In genomic region chr16:27293343-27293742, GRCh38 we compare ENCODE assay signal across 15 cellular contexts. TPM values are rescaled to one million over a fixed set of nuclear protein-coding genes. Genes with fewer than 3 reads are reported as not detected.
DNase-seq lines count a peak whose midpoint lies in the region; ATAC-seq and TF ChIP-seq lines count a peak whose summit lies in the region.
"Had no signal": no experiment of that assay in that cellular context is flagged by ENCODE, and none has a peak within 500 bp of the region (broad histone marks: within the 10 kb centered on the region; RNA-seq: fewer than 3 reads in every experiment).

No MANE protein-coding gene starts in this region.

- H2BK20ac ChIP-seq in IMR-90 (ENCODE audit: low read depth, low read length): no peak overlapping the region

- H3K4me1 ChIP-seq in IMR-90 (ENCODE audit: control insufficient read depth, insufficient read depth, low read length): no peaks in the 10 kb centered on the region; the same call in 1 of the 2 replicates
- H3K4me1 ChIP-seq: BE2C had no signal

- no peak overlapping the region for H2BK15ac ChIP-seq in IMR-90 (ENCODE audit: low read depth, low read length)

- H3K9me3 ChIP-seq in IMR-90 (ENCODE audit: control insufficient read depth, insufficient read depth, low read length) (no peaks in the 10 kb centered on the region), SU-DHL-6 (ENCODE audit: insufficient read depth, low read length) (no peaks in the 10 kb centered on the region)
- H3K9me3 ChIP-seq: BE2C had no signal

- no peak overlapping the region for H3K4me3 ChIP-seq in IMR-90 (ENCODE audit: insufficient read depth, low read depth, low read length)
- H3K4me3 ChIP-seq in SU-DHL-6 (ENCODE audit: insufficient read depth, low read length, poor library complexity, severe bottlenecking): no peak overlapping the region
- H3K4me3 ChIP-seq: GM23338 had no signal

- POLR2A ChIA-PET in activated CD4-positive, alpha-beta memory T cell treated with anti-CD3 and anti-CD28 coated beads for 36 hours (lab: Charles Lee): no interaction called here
- POLR2A ChIA-PET in activated CD4-positive, alpha-beta memory T cell treated with anti-CD3 and anti-CD28 coated beads, Interleukin-2, amount 10 ng/mL, durations not matched to agents 7 days and 5 days (lab: Charles Lee): interaction anchor here (0.9 to 1.8 kb wide), 4 partner anchors 17 to 59 kb away, joined by 3 to 5 read pairs (median 4); no protein-coding TSS in a partner anchor
- POLR2A ChIA-PET in IMR-90 (lab: Charles Lee; ENCODE audit: unreplicated experiment): no interaction called here

- peaks cover 33% of the 10 kb centered on the region for H3F3A ChIP-seq in SU-DHL-6 (ENCODE audit: insufficient read depth)

- no peak overlapping the region for H2AK9ac ChIP-seq in IMR-90 (replicated peaks; ENCODE audit: low read depth, low read length, poor library complexity)

- CTCF ChIA-PET in activated CD4-positive, alpha-beta memory T cell treated with anti-CD3 and anti-CD28 coated beads for 36 hours (lab: Charles Lee): interaction anchor here (1.0 to 1.3 kb wide), 2 partner anchors 63 to 114 kb away, joined by 3 read pairs; no protein-coding TSS in a partner anchor
- CTCF ChIA-PET in activated CD4-positive, alpha-beta memory T cell treated with anti-CD3 and anti-CD28 coated beads, Interleukin-2, amount 10 ng/mL, durations not matched to agents 7 days and 5 days (lab: Charles Lee): no interaction called here
- CTCF ChIA-PET in IMR-90 (lab: Yijun Ruan, JAX): no interaction called here

- no peak overlapping the region for H3K27ac Mint-ChIP-seq in activated CD4-positive, alpha-beta memory T cell treated with anti-CD3 and anti-CD28 coated beads for 36 hours
- H3K27ac Mint-ChIP-seq in activated CD4-positive, alpha-beta memory T cell treated with anti-CD3 and anti-CD28 coated beads, Interleukin-2, amount 10 ng/mL, durations not matched to agents 7 days and 5 days: no peak overlapping the region
- H3K27ac Mint-ChIP-seq: CD4-positive, CD25-positive, alpha-beta regulatory T cell; CD8-positive, alpha-beta memory T cell; GM23338 had no signal

- H3K27ac ChIP-seq in IMR-90 (ENCODE audit: insufficient read depth, low read length) (no peak overlapping the region), SU-DHL-6 (ENCODE audit: low read depth, low read length) (peak overlapping the region; percentile 2; the same call in 1 of the 2 replicates)

- TF ChIP-seq POLR2A in IMR-90 (IDR thresholded peaks at IDR 0.05; ENCODE audit: low read depth, low read length): no peak

- TF ChIP-seq CTCF in IMR-90 (conservative IDR thresholded peaks at IDR 0.05; ENCODE audit: low read depth, low read length): no peak
- no peak for TF ChIP-seq CTCF in SU-DHL-6 (IDR thresholded peaks at IDR 0.05; ENCODE audit: insufficient read depth, low read length, poor library complexity, severe bottlenecking)

- H3K18ac ChIP-seq in IMR-90 (ENCODE audit: low read depth, low read length): no peak overlapping the region

- H3K4me3 Mint-ChIP-seq in activated CD4-positive, alpha-beta memory T cell treated with anti-CD3 and anti-CD28 coated beads for 36 hours: no peak overlapping the region
- H3K4me3 Mint-ChIP-seq in activated CD4-positive, alpha-beta memory T cell treated with anti-CD3 and anti-CD28 coated beads, Interleukin-2, amount 10 ng/mL, durations not matched to agents 7 days and 5 days: no peak overlapping the region
- H3K4me3 Mint-ChIP-seq: CD4-positive, CD25-positive, alpha-beta regulatory T cell; CD8-positive, alpha-beta memory T cell; GM23338 had no signal

- peak; percentile 4 for DNase-seq in activated CD4-positive, alpha-beta memory T cell treated with anti-CD3 and anti-CD28 coated beads for 36 hours
- no peak for DNase-seq in activated CD4-positive, alpha-beta memory T cell treated with anti-CD3 and anti-CD28 coated beads, Interleukin-2, amount 10 ng/mL, durations not matched to agents 7 days and 5 days
- DNase-seq in IMR-90: no peak
- DNase-seq in mesenteric fat pad (ENCODE audit: low spot score): peak; percentile 53
- no peak for DNase-seq in DMS153 treated with DMSO at 0.1 percent for 48 hours (lab: John Stamatoyannopoulos, UW; ENCODE audit: unreplicated experiment)
- DNase-seq: BE2C; C1 segment of cervical spinal cord; CD4-positive, CD25-positive, alpha-beta regulatory T cell; CD8-positive, alpha-beta memory T cell; COR-L47; DMS 273 treated with DMSO at 0.1 percent for 48 hours; HCEC 1CT had no signal

- H3K9ac ChIP-seq in IMR-90 (ENCODE audit: low read depth, low read length) (no peak overlapping the region), SU-DHL-6 (ENCODE audit: low read length) (no peak overlapping the region)

- H3K14ac ChIP-seq in IMR-90 (replicated peaks; ENCODE audit: low read depth, low read length): no peak overlapping the region

- WGBS in IMR-90 (ENCODE audit: extremely low coverage in 2 of 2, insufficient read length in 1 of 2), 2 experiments: 50% methylated on average over 1 of the region's 5 CpGs; no CpG with 5 or more reads in 1 of the 2 experiments

- H4K8ac ChIP-seq in IMR-90 (ENCODE audit: low read depth in 2 of 2, low read length in 2 of 2): no peak overlapping the region

- H4K5ac ChIP-seq in IMR-90 (ENCODE audit: low read depth, low read length): no peak overlapping the region

- no peak overlapping the region for H3K4ac ChIP-seq in IMR-90 (ENCODE audit: low read depth, low read length)

- no peak overlapping the region for H4K91ac ChIP-seq in IMR-90 (ENCODE audit: insufficient read depth, low read depth, low read length)

- ATAC-seq in IMR-90 (ENCODE audit: low read depth) (no peak), GM18517 (IDR thresholded peaks at IDR 0.05; ENCODE audit: unreplicated experiment) (no peak)
- ATAC-seq: GM23338 had no signal

- no peak overlapping the region for H2BK5ac ChIP-seq in IMR-90 (ENCODE audit: low read depth, low read length, poor library complexity, severe bottlenecking)

- no peaks in the 10 kb centered on the region for H3K79me2 ChIP-seq in SU-DHL-6 (ENCODE audit: insufficient read depth, low read length)

- H4K20me1 ChIP-seq in IMR-90 (ENCODE audit: insufficient read depth, low read length): no peaks in the 10 kb centered on the region
- H4K20me1 ChIP-seq in SU-DHL-6 (ENCODE audit: low read depth, low read length): no peaks in the 10 kb centered on the region

- no peak overlapping the region for H3K56ac ChIP-seq in IMR-90 (ENCODE audit: extremely low read depth, insufficient read depth, low read length)

- in situ Hi-C loops in IMR-90 (cut with MboI; ENCODE audit: low sequenced_read_pairs): no loop called here

- BruUV-seq in IMR-90 (replicated peaks; lab: Mats Ljungman, UMichigan): no TSS peak

- 0 out of 2 replicates have a peak overlapping the region, but pooled peaks have one; percentile 3 for H2BK120ac ChIP-seq in IMR-90 (ENCODE audit: low read depth, low read length)

- 0 out of 2 replicates have a peak overlapping the region, but pooled peaks have one; percentile 9 for H2AK5ac ChIP-seq in IMR-90 (ENCODE audit: low read depth, low read length)

- H3K9me2 ChIP-seq in SU-DHL-6 (replicated peaks; ENCODE audit: insufficient read depth, low read length): no peaks in the 10 kb centered on the region

- H3K4me2 ChIP-seq in IMR-90 (ENCODE audit: low read depth, low read length) (no peak overlapping the region), SU-DHL-6 (ENCODE audit: low read depth, low read length, poor library complexity, severe bottlenecking) (no peak overlapping the region)
- H3K4me2 ChIP-seq: GM23338 had no signal

- H3K36me3 Mint-ChIP-seq in activated CD4-positive, alpha-beta memory T cell treated with anti-CD3 and anti-CD28 coated beads for 36 hours: no peaks in the 10 kb centered on the region
- peaks cover 4% of the 10 kb centered on the region for H3K36me3 Mint-ChIP-seq in activated CD4-positive, alpha-beta memory T cell treated with anti-CD3 and anti-CD28 coated beads, Interleukin-2, amount 10 ng/mL, durations not matched to agents 7 days and 5 days (ENCODE audit: low read depth)
- H3K36me3 Mint-ChIP-seq: CD8-positive, alpha-beta memory T cell had no signal

- no peak overlapping the region for H3K23ac ChIP-seq in IMR-90 (ENCODE audit: low read depth, low read length)

- H3K36me3 ChIP-seq in IMR-90 (ENCODE audit: control insufficient read depth, insufficient read depth, low read length) (no peaks in the 10 kb centered on the region), SU-DHL-6 (ENCODE audit: low read length) (no peaks in the 10 kb centered on the region)
- H3K36me3 ChIP-seq: BE2C had no signal

- TF ChIP-seq RAD21 in IMR-90 (IDR thresholded peaks at IDR 0.05; ENCODE audit: low read length): no peak

- H2AFZ ChIP-seq in IMR-90 (replicated peaks; ENCODE audit: low read length, poor library complexity) (no peak overlapping the region), SU-DHL-6 (ENCODE audit: low read depth, low read length, severe bottlenecking) (no peak overlapping the region)
- H2AFZ ChIP-seq: GM23338 had no signal

- H3K27me3 ChIP-seq in IMR-90 (ENCODE audit: control insufficient read depth, insufficient read depth, low read length): no peaks in the 10 kb centered on the region
- H3K27me3 ChIP-seq in SU-DHL-6 (ENCODE audit: low read length): no peaks in the 10 kb centered on the region
- H3K27me3 ChIP-seq: BE2C had no signal

- intact Hi-C loops in activated CD4-positive, alpha-beta memory T cell treated with anti-CD3 and anti-CD28 coated beads for 36 hours (cut with micrococcal nuclease): no loop called here
- intact Hi-C loops in IMR-90 (cut with micrococcal nuclease): no loop called here

- no peaks in the 10 kb centered on the region for H3K79me1 ChIP-seq in IMR-90 (ENCODE audit: low read depth in 1 of 2, low read length in 2 of 2)

- H3K4me1 Mint-ChIP-seq in activated CD4-positive, alpha-beta memory T cell treated with anti-CD3 and anti-CD28 coated beads for 36 hours (ENCODE audit: low read depth): peaks cover 34% of the 10 kb centered on the region
- H3K4me1 Mint-ChIP-seq in activated CD4-positive, alpha-beta memory T cell treated with anti-CD3 and anti-CD28 coated beads, Interleukin-2, amount 10 ng/mL, durations not matched to agents 7 days and 5 days: peaks cover 39% of the 10 kb centered on the region
- H3K4me1 Mint-ChIP-seq: GM23338 had no signal

- no peaks in the 10 kb centered on the region for H3K27me3 Mint-ChIP-seq in activated CD4-positive, alpha-beta memory T cell treated with anti-CD3 and anti-CD28 coated beads for 36 hours
- peaks cover 9% of the 10 kb centered on the region for H3K27me3 Mint-ChIP-seq in activated CD4-positive, alpha-beta memory T cell treated with anti-CD3 and anti-CD28 coated beads, Interleukin-2, amount 10 ng/mL, durations not matched to agents 7 days and 5 days
- H3K27me3 Mint-ChIP-seq: CD8-positive, alpha-beta memory T cell had no signal

- H3K9me1 ChIP-seq in IMR-90 (ENCODE audit: insufficient read depth, low read length): peaks cover 8% of the 10 kb centered on the region

- dilution Hi-C loops in IMR-90 (cut with HindIII; ENCODE audit: low sequenced_read_pairs, unreplicated experiment): no loop called here

- H3K9me3 Mint-ChIP-seq in activated CD4-positive, alpha-beta memory T cell treated with anti-CD3 and anti-CD28 coated beads for 36 hours: no peaks in the 10 kb centered on the region
- no peaks in the 10 kb centered on the region for H3K9me3 Mint-ChIP-seq in activated CD4-positive, alpha-beta memory T cell treated with anti-CD3 and anti-CD28 coated beads, Interleukin-2, amount 10 ng/mL, durations not matched to agents 7 days and 5 days
- H3K9me3 Mint-ChIP-seq: CD4-positive, CD25-positive, alpha-beta regulatory T cell; CD8-positive, alpha-beta memory T cell; GM23338 had no signal

RNA-seq across cellular contexts. Expression of gene IL4R, which starts 20.4 kb away (rescaled TPM):
- 100 to 1,000 TPM; 146 to 153 TPM for total RNA-seq in activated CD4-positive, alpha-beta memory T cell treated with anti-CD3 and anti-CD28 coated beads for 36 hours
- 100 to 1,000 TPM; 257 to 268 TPM for total RNA-seq in activated CD4-positive, alpha-beta memory T cell treated with anti-CD3 and anti-CD28 coated beads, Interleukin-2, amount 10 ng/mL, durations not matched to agents 7 days and 5 days
- total RNA-seq in IMR-90 (2012; rRNA removed): 6.3 and 8.3 TPM in 2 replicates
- 18.7 and 21.5 TPM in 2 replicates for polyA plus RNA-seq in IMR-90 (2012; rRNA removed)
- polyA plus RNA-seq in IMR-90 (2012; cell fraction: cytosol; rRNA removed): 10.3 and 18.0 TPM in 2 replicates
- polyA plus RNA-seq in IMR-90 (2012; cell fraction: nucleus; rRNA removed; ENCODE audit: low replicate concordance): 32.7 and 42.5 TPM in 2 replicates
- total RNA-seq in mesenteric fat pad: 85.8 TPM

RNA-seq across cellular contexts. Expression of gene NSMCE1, which starts 24.8 kb away (rescaled TPM):
- 100 to 1,000 TPM; 120 to 121 TPM for total RNA-seq in activated CD4-positive, alpha-beta memory T cell treated with anti-CD3 and anti-CD28 coated beads for 36 hours
- total RNA-seq in activated CD4-positive, alpha-beta memory T cell treated with anti-CD3 and anti-CD28 coated beads, Interleukin-2, amount 10 ng/mL, durations not matched to agents 7 days and 5 days: 100 to 1,000 TPM; 100 to 106 TPM
- total RNA-seq in IMR-90 (2012; rRNA removed) (120 and 130 TPM in 2 replicates), mesenteric fat pad (39.6 TPM)
- 47.5 and 48.0 TPM in 2 replicates for polyA plus RNA-seq in IMR-90 (2012; rRNA removed)
- 36.6 and 48.8 TPM in 2 replicates for polyA plus RNA-seq in IMR-90 (2012; cell fraction: cytosol; rRNA removed)
- 13.4 and 21.5 TPM in 2 replicates for polyA plus RNA-seq in IMR-90 (2012; cell fraction: nucleus; rRNA removed; ENCODE audit: low replicate concordance)

Comparison
In these comparisons a context has a peak if more than half of its experiments do, and no peak if none do; other contexts are left out.
1. DNase-seq: peak in activated CD4-positive, alpha-beta memory T cell treated with anti-CD3 and anti-CD28 coated beads for 36 hours (single experiment) and mesenteric fat pad (single experiment); none in activated CD4-positive, alpha-beta memory T cell treated with anti-CD3 and anti-CD28 coated beads, Interleukin-2, amount 10 ng/mL, durations not matched to agents 7 days and 5 days (single experiment), IMR-90 (single experiment) and DMS153 treated with DMSO at 0.1 percent for 48 hours (single experiment).